ENCODE assay signal across 8 cellular contexts in genomic region chr1:164651378-164651951, GRCh38.
DNase-seq lines count a peak whose midpoint lies in the region; ATAC-seq, FAIRE-seq and TF ChIP-seq lines count a peak whose summit lies in the region.

No MANE protein-coding gene starts in this region.

- in situ Hi-C loops in K562 (cut with MboI): no loop called here

- no peak overlapping the region for H2BK5ac ChIP-seq in mesenchymal stem cell (ENCODE audit: low read depth, low read length, poor library complexity, severe bottlenecking)

- H4K20me1 ChIP-seq in K562 (replicated peaks; ENCODE audit: control insufficient read depth, insufficient read depth, low read length): no peaks in the 10 kb centered on the region; the same call in 1 of the 2 replicates

- no peak overlapping the region for H3K14ac ChIP-seq in mesenchymal stem cell (ENCODE audit: low read length in 2 of 2)

- CTCF ChIA-PET in K562 (lab: Yijun Ruan, JAX; ENCODE audit: low intra/inter-chr PET ratio): no interaction called here

- no peak for TF ChIP-seq CTCF in heart left ventricle (IDR thresholded peaks at IDR 0.05)
- no peak for TF ChIP-seq CTCF in K562 (IDR thresholded peaks at IDR 0.05 in 2 of 3, conservative IDR thresholded peaks at IDR 0.05 in 1 of 3; ENCODE audit: insufficient read depth in 2 of 3, low read depth in 1 of 3, low read length in 3 of 3)

- H3K36me3 ChIP-seq in heart left ventricle (no peaks in the 10 kb centered on the region), K562 (ENCODE audit: control insufficient read depth, insufficient read depth, low read length) (no peaks in the 10 kb centered on the region), mesenchymal stem cell (ENCODE audit: control insufficient read depth in 1 of 2, insufficient read depth in 2 of 2, low read depth in 1 of 2, low read length in 2 of 2) (no peaks in the 10 kb centered on the region), urinary bladder (ENCODE audit: insufficient read depth) (no peaks in the 10 kb centered on the region)

- H2BK15ac ChIP-seq in mesenchymal stem cell (ENCODE audit: low read depth, poor library complexity, severe bottlenecking): peak overlapping the region; percentile 16

- H2AFZ ChIP-seq in K562 (ENCODE audit: low read depth, low read length) (no peak overlapping the region), mesenchymal stem cell (ENCODE audit: low read depth, low read length) (no peak overlapping the region)

- TF ChIP-seq RAD21 in K562 (CRISPR knock-in tag; conservative IDR thresholded peaks at IDR 0.05 in 1 of 2, IDR thresholded peaks at IDR 0.05 in 1 of 2): no peak

- no peaks in the 10 kb centered on the region for H3K79me2 ChIP-seq in K562 (ENCODE audit: control insufficient read depth, insufficient read depth, low read length)

- no peak overlapping the region for H4K91ac ChIP-seq in mesenchymal stem cell (ENCODE audit: low read length)

- H2BK120ac ChIP-seq in mesenchymal stem cell (ENCODE audit: low read depth, low read length): peak overlapping the region; percentile 19

- TF ChIP-seq POLR2A in heart left ventricle (IDR thresholded peaks at IDR 0.05) (no peak), K562 (conservative IDR thresholded peaks at IDR 0.05) (no peak)

- H2AK5ac ChIP-seq in mesenchymal stem cell (ENCODE audit: low read length, severe bottlenecking): no peak overlapping the region

- no peak overlapping the region for H3K4me3 ChIP-seq in heart left ventricle
- H3K4me3 ChIP-seq in K562: no peak overlapping the region
- H3K4me3 ChIP-seq in mesenchymal stem cell (ENCODE audit: insufficient read depth in 1 of 2, low read depth in 1 of 2, low read length in 2 of 2): no peak overlapping the region
- no peak overlapping the region for H3K4me3 ChIP-seq in urinary bladder (ENCODE audit: low read depth, low read length)

- no peak overlapping the region for H3K23ac ChIP-seq in mesenchymal stem cell (ENCODE audit: low read length in 2 of 2)

- H3K9ac ChIP-seq in K562 (ENCODE audit: insufficient read depth in 1 of 2, low read depth in 2 of 2, low read length in 2 of 2) (no peak overlapping the region), mesenchymal stem cell (ENCODE audit: low read length) (no peak overlapping the region)

- intact Hi-C loops in heart left ventricle (cut with DNase I): loop anchor here in 1 of 10 donors (5.0 kb wide), 1 partner anchor 46 kb away; no protein-coding TSS in a partner anchor
- intact Hi-C loops in Right ventricle myocardium inferior (cut with DNase I): no loop called here
- intact Hi-C loops in K562 (cut with micrococcal nuclease): no loop called here

- peaks cover 3% of the 10 kb centered on the region for H3K79me1 ChIP-seq in mesenchymal stem cell (replicated peaks; ENCODE audit: low read length, poor library complexity, severe bottlenecking)

- H2BK12ac ChIP-seq in mesenchymal stem cell (ENCODE audit: low read length in 2 of 2): peak overlapping the region in 1 of 2 experiments; percentile 63

- H3K9me3 ChIP-seq in heart left ventricle: no peaks in the 10 kb centered on the region
- H3K9me3 ChIP-seq in K562 (replicated peaks; ENCODE audit: control insufficient read depth, insufficient read depth, low read depth, low read length): no peaks in the 10 kb centered on the region
- no peaks in the 10 kb centered on the region for H3K9me3 ChIP-seq in mesenchymal stem cell (ENCODE audit: control insufficient read depth, low read length)

- H3K18ac ChIP-seq in mesenchymal stem cell (ENCODE audit: low read depth in 1 of 2, low read length in 2 of 2): peak overlapping the region; percentile 29 to 53

- ATAC-seq in heart left ventricle (peak in 3 of 4 donors; percentile 16 to 44 (median 35)), Right ventricle myocardium inferior (no peak), K562 (peak; percentile 59)

- BruUV-seq in K562 (replicated peaks; lab: Mats Ljungman, UMichigan): no TSS peak

- POLR2A ChIA-PET in K562 (lab: Yijun Ruan, JAX): interaction anchor here (0.6 kb wide), 1 partner anchor 21 kb away, joined by 3 read pairs; no protein-coding TSS in a partner anchor

- H3K27me3 ChIP-seq in heart left ventricle: no peaks in the 10 kb centered on the region
- H3K27me3 ChIP-seq in K562 (ENCODE audit: control insufficient read depth in 2 of 2, insufficient read depth in 2 of 2, low read length in 2 of 2): peaks cover 10 to 19% of the 10 kb centered on the region in 2 experiments; a peak in 4 of 5 replicates
- no peaks in the 10 kb centered on the region for H3K27me3 ChIP-seq in mesenchymal stem cell (ENCODE audit: control insufficient read depth in 1 of 2, insufficient read depth in 1 of 2, low read length in 2 of 2)

- DNase-seq in heart left ventricle (no peak), Right ventricle myocardium inferior (ENCODE audit: missing footprints) (no peak), K562 (ENCODE audit: extremely low read depth in 1 of 4, low spot score in 3 of 4) (peak in 1 of 4 experiments; percentile 8), mesenchymal stem cell (peak; percentile 82), GM19240 (ENCODE audit: insufficient read length, low spot score) (no peak), cerebellum (ENCODE audit: low spot score) (no peak), activated T-cell treated with anti-CD3 and anti-CD28 coated beads for 4 hours (no peak)

- FAIRE-seq in K562 (lab: Jason Lieb, UNC): no peak

- peak overlapping the region in 1 of 12 donors; percentile 45 for H3K27ac ChIP-seq in heart left ventricle
- no peak overlapping the region for H3K27ac ChIP-seq in K562 (ENCODE audit: extremely low read depth, low read depth, low read length)
- H3K27ac ChIP-seq in mesenchymal stem cell (ENCODE audit: low read length, poor library complexity, severe bottlenecking): no peak overlapping the region
- peak overlapping the region; percentile 51 for H3K27ac ChIP-seq in urinary bladder (ENCODE audit: low read depth)

- H3K9me1 ChIP-seq in K562 (ENCODE audit: control insufficient read depth, insufficient read depth, low read length): no peaks in the 10 kb centered on the region

- no peak overlapping the region for H3K4ac ChIP-seq in mesenchymal stem cell (ENCODE audit: low read depth in 1 of 2, low read length in 2 of 2)

- no peak for TF ChIP-seq EP300 in K562 (IDR thresholded peaks at IDR 0.05; ENCODE audit: low read length)

- H3K4me1 ChIP-seq in heart left ventricle: peaks cover 0 to 53% (median 27%) of the 10 kb centered on the region in 12 donors
- H3K4me1 ChIP-seq in K562 (replicated peaks in 1 of 2; ENCODE audit: control insufficient read depth in 2 of 2, insufficient read depth in 2 of 2, low read length in 2 of 2): no peaks in the 10 kb centered on the region; a peak in 1 of 5 replicates
- peaks cover 9% of the 10 kb centered on the region for H3K4me1 ChIP-seq in mesenchymal stem cell (ENCODE audit: control insufficient read depth, insufficient read depth, low read depth, low read length)
- no peaks in the 10 kb centered on the region for H3K4me1 ChIP-seq in urinary bladder (ENCODE audit: insufficient read depth)

- peak overlapping the region; percentile 47 for H4K8ac ChIP-seq in mesenchymal stem cell (ENCODE audit: low read length)

- H3K4me2 ChIP-seq in K562 (ENCODE audit: insufficient read depth, low read length) (no peak overlapping the region), mesenchymal stem cell (ENCODE audit: low read length, poor library complexity, severe bottlenecking) (no peak overlapping the region)

- 53 to 74% (median 66%) methylated on average over 13 of the region's 13 CpGs for WGBS in heart left ventricle, 4 donors
- WGBS in K562 (ENCODE audit: insufficient coverage, low coverage, missing lambda C conversion rate): 0% methylated on average over 13 of the region's 13 CpGs
- whole genome bisulfite sequencing in mesenchymal stem cell: 34% methylated on average over 10 of the region's 13 CpGs
- WGBS in urinary bladder: 31% methylated on average over 13 of the region's 13 CpGs

TF ChIP-seq in K562, 482 proteins besides CTCF, POLR2A, EP300 and RAD21:
- TF ChIP-seq ATF3 (IDR thresholded peaks at IDR 0.05) (no peak), ATF3 (CRISPR knock-in tag; conservative IDR thresholded peaks at IDR 0.05) (no peak), MEIS2 (IDR thresholded peaks at IDR 0.05; ENCODE audit: partially characterized antibody) (peak; percentile 59)
TF ChIP-seq in K562: peak in this region for 1.
